In the genomic region with DNA sequence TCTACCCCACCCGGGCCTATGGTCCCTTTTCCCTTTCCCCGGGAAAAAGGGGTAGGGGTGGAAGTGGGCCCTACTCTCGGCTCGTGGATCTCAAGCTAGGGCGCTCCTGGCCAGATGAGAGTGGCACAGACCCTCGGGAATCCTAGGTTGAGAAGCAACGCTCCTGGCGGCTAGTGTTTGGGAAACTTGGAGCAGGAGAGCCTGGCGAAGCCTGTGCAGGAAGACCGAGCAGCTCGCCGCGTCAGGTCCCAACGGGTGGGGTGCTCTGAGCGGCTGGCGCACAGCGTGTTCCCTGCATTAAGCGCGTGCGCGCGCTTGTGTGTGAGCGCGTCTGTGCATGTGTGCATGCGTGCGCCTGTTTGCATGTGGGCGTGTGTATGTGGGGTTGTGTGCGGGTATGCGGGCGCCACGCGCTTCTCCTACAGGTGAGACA, we compare ENCODE assay signal across 9 cellular contexts. TPM values are rescaled to one million over a fixed set of nuclear protein-coding genes. Genes with fewer than 3 reads are reported as not detected.
DNase-seq lines count a peak whose midpoint lies in the region; ATAC-seq lines count a peak whose summit lies in the region.
"Had no signal": no experiment of that assay in that cellular context is flagged by ENCODE, and none has a peak within 500 bp of the region (broad histone marks: within the 10 kb centered on the region; RNA-seq: fewer than 3 reads in every experiment).

No MANE protein-coding gene starts in this region.

- no peaks in the 10 kb centered on the region for H3K9me3 Mint-ChIP-seq in natural killer cell treated with Interleukin-12 subunit alpha and Interleukin-12 subunit beta and Interleukin-15 and Interleukin-18, amount 100 ng/mL, for 72 hours

- no peaks in the 10 kb centered on the region for H3K9me3 ChIP-seq in effector memory CD4-positive, alpha-beta T cell (ENCODE audit: control insufficient read depth, low read length)

- peaks cover 34 to 35% of the 10 kb centered on the region in 2 donors for H3K4me1 Mint-ChIP-seq in natural killer cell treated with Interleukin-12 subunit alpha and Interleukin-12 subunit beta and Interleukin-15 and Interleukin-18, amount 100 ng/mL, for 72 hours (ENCODE audit: low read depth in 2 of 2)

- H3K27ac Mint-ChIP-seq in natural killer cell treated with Interleukin-12 subunit alpha and Interleukin-12 subunit beta and Interleukin-15 and Interleukin-18, amount 100 ng/mL, for 72 hours, result peak overlapping the region in 1 of 2 donors; percentile 65

- peak overlapping the region; percentile 71 for H3K4me3 Mint-ChIP-seq in natural killer cell treated with Interleukin-12 subunit alpha and Interleukin-12 subunit beta and Interleukin-15 and Interleukin-18, amount 100 ng/mL, for 72 hours

- DNase-seq in NCI-H1417 (lab: John Stamatoyannopoulos, UW) (peak in 2 of 3 experiments; percentile 64 to 78), NCI-H1417 treated with DMSO at 0.1 percent for 48 hours (lab: John Stamatoyannopoulos, UW) (no peak), cerebellum (ENCODE audit: low spot score) (no peak)
- peak; percentile 77 for DNase-seq in activated CD4-positive, alpha-beta T cell treated with anti-CD3 and anti-CD28 coated beads for 48 hours
- peak in 2 of 3 donors; percentile 30 to 36 for DNase-seq in effector memory CD4-positive, alpha-beta T cell
- DNase-seq in natural killer cell treated with Interleukin-12 subunit alpha and Interleukin-12 subunit beta and Interleukin-15 and Interleukin-18, amount 100 ng/mL, for 72 hours (ENCODE audit: low spot score), result no peak

- peak overlapping the region; percentile 65 for H3K4me3 ChIP-seq in effector memory CD4-positive, alpha-beta T cell (ENCODE audit: insufficient read depth, low read depth, low read length, poor library complexity, severe bottlenecking)

- peaks cover 37 to 38% of the 10 kb centered on the region in 2 donors for H3K27me3 Mint-ChIP-seq in natural killer cell treated with Interleukin-12 subunit alpha and Interleukin-12 subunit beta and Interleukin-15 and Interleukin-18, amount 100 ng/mL, for 72 hours

- H3K27ac ChIP-seq in effector memory CD4-positive, alpha-beta T cell (ENCODE audit: insufficient read depth, low read length, poor library complexity, severe bottlenecking), result no peak overlapping the region
- H3K27ac ChIP-seq: C4-2B had no signal

- H3K36me3 ChIP-seq in effector memory CD4-positive, alpha-beta T cell (ENCODE audit: control insufficient read depth, insufficient read depth, low read length), result no peaks in the 10 kb centered on the region

- H3K36me3 Mint-ChIP-seq in natural killer cell treated with Interleukin-12 subunit alpha and Interleukin-12 subunit beta and Interleukin-15 and Interleukin-18, amount 100 ng/mL, for 72 hours, result no peaks in the 10 kb centered on the region

- H3K4me1 ChIP-seq in effector memory CD4-positive, alpha-beta T cell (ENCODE audit: control insufficient read depth, insufficient read depth, low read length, poor library complexity, severe bottlenecking), result peaks cover 22% of the 10 kb centered on the region

- H3K27me3 ChIP-seq in effector memory CD4-positive, alpha-beta T cell (replicated peaks; ENCODE audit: control insufficient read depth, insufficient read depth, low read length, poor library complexity, severe bottlenecking), result peaks cover 12% of the 10 kb centered on the region

- peak; percentile 61 for ATAC-seq in HG03135 (IDR thresholded peaks at IDR 0.05; ENCODE audit: unreplicated experiment)
- peak; percentile 75 to 83 for ATAC-seq in natural killer cell treated with Interleukin-12 subunit alpha and Interleukin-12 subunit beta and Interleukin-15 and Interleukin-18, amount 100 ng/mL, for 72 hours
- ATAC-seq in HG03097 (IDR thresholded peaks at IDR 0.05; ENCODE audit: low FRiP score, unreplicated experiment), result no peak

RNA-seq across cellular contexts. Expression of a gene that starts 7.1 kb away (rescaled TPM):
- 10 to 100 TPM; 63.3 to 74.0 TPM for total RNA-seq in natural killer cell treated with Interleukin-12 subunit alpha and Interleukin-12 subunit beta and Interleukin-15 and Interleukin-18, amount 100 ng/mL, for 72 hours
- total RNA-seq in cerebellum, result 7.3 TPM

Comparison
In these comparisons a context has a peak if more than half of its experiments do, and no peak if none do; other contexts are left out.
1. DNase-seq: peak in NCI-H1417 (2 of 3), activated CD4-positive, alpha-beta T cell treated with anti-CD3 and anti-CD28 coated beads for 48 hours (single experiment) and effector memory CD4-positive, alpha-beta T cell (2 of 3); none in NCI-H1417 treated with DMSO at 0.1 percent for 48 hours (single experiment), natural killer cell treated with Interleukin-12 subunit alpha and Interleukin-12 subunit beta and Interleukin-15 and Interleukin-18, amount 100 ng/mL, for 72 hours (single experiment) and cerebellum (single experiment).